8 cellular contexts compared by ENCODE assay signal in genomic region chr2:180125245-180125962, GRCh38.
DNase-seq lines count a peak whose midpoint lies in the region; ATAC-seq and TF ChIP-seq lines count a peak whose summit lies in the region.

No MANE protein-coding gene starts in this region.

- CTCF ChIA-PET in IMR-90 (lab: Yijun Ruan, JAX) = interaction anchor here (0.6 to 1.5 kb wide), 15 partner anchors 11 to 1609 kb away, joined by 3 to 12 read pairs (median 3); partner anchors contain the start of gene UBE2E3

- no peak overlapping the region for H2AK5ac ChIP-seq in IMR-90 (ENCODE audit: low read depth, low read length)

- dilution Hi-C loops in IMR-90 (cut with HindIII; ENCODE audit: low sequenced_read_pairs, unreplicated experiment) = no loop called here

- no peak overlapping the region for H2BK5ac ChIP-seq in IMR-90 (ENCODE audit: low read depth, low read length, poor library complexity, severe bottlenecking)

- DNase-seq in DMS 273 (lab: John Stamatoyannopoulos, UW; ENCODE audit: unreplicated experiment) (peak; percentile 89), IMR-90 (peak; percentile 96), fibroblast of mammary gland (ENCODE audit: low read depth) (peak; percentile 97), tibial artery (peak; percentile 49 to 62)
- DNase-seq in activated T-cell treated with anti-CD3 and anti-CD28 coated beads, Interleukin-2, amount 50 U/mL, for 24 hours = peak; percentile 37

- no peak overlapping the region for H2BK20ac ChIP-seq in IMR-90 (ENCODE audit: low read depth, low read length)

- H3K27ac Mint-ChIP-seq in activated T-cell treated with anti-CD3 and anti-CD28 coated beads, Interleukin-2, amount 50 U/mL, for 24 hours = no peak overlapping the region
- H3K27ac Mint-ChIP-seq in nephron = no peak overlapping the region

- H3K4me3 Mint-ChIP-seq in activated T-cell treated with anti-CD3 and anti-CD28 coated beads, Interleukin-2, amount 50 U/mL, for 24 hours = no peak overlapping the region
- peak overlapping the region in 1 of 3 experiments; percentile 1 for H3K4me3 Mint-ChIP-seq in nephron

- ATAC-seq in GM21515 (IDR thresholded peaks at IDR 0.05; ENCODE audit: unreplicated experiment) (peak; percentile 67), IMR-90 (ENCODE audit: low read depth) (peak; percentile 97)

- H3K9me3 ChIP-seq in IMR-90 (ENCODE audit: control insufficient read depth, insufficient read depth, low read length) (no peaks in the 10 kb centered on the region), OCI-LY1 (ENCODE audit: low read length) (no peaks in the 10 kb centered on the region), tibial artery (no peaks in the 10 kb centered on the region)

- H4K20me1 ChIP-seq in IMR-90 (ENCODE audit: insufficient read depth, low read length) (no peaks in the 10 kb centered on the region), OCI-LY1 (ENCODE audit: insufficient read depth, low read length) (no peaks in the 10 kb centered on the region)

- H3K79me1 ChIP-seq in IMR-90 (ENCODE audit: low read depth in 1 of 2, low read length in 2 of 2) = no peaks in the 10 kb centered on the region

- H2AFZ ChIP-seq in IMR-90 (replicated peaks; ENCODE audit: low read length, poor library complexity) (peak overlapping the region; percentile 73), OCI-LY1 (ENCODE audit: low read length) (no peak overlapping the region)

- no peaks in the 10 kb centered on the region for H3K36me3 ChIP-seq in IMR-90 (ENCODE audit: control insufficient read depth, insufficient read depth, low read length)
- no peaks in the 10 kb centered on the region for H3K36me3 ChIP-seq in OCI-LY1 (ENCODE audit: insufficient read depth, low read length)
- no peaks in the 10 kb centered on the region for H3K36me3 ChIP-seq in tibial artery

- H4K5ac ChIP-seq in IMR-90 (ENCODE audit: low read depth, low read length) = no peak overlapping the region

- H3K27me3 Mint-ChIP-seq in activated T-cell treated with anti-CD3 and anti-CD28 coated beads, Interleukin-2, amount 50 U/mL, for 24 hours = peaks cover 16% of the 10 kb centered on the region
- peaks cover 6% of the 10 kb centered on the region for H3K27me3 Mint-ChIP-seq in nephron (ENCODE audit: low read depth)

- H4K91ac ChIP-seq in IMR-90 (ENCODE audit: insufficient read depth, low read depth, low read length) = no peak overlapping the region

- H3F3A ChIP-seq in OCI-LY1 (ENCODE audit: insufficient read depth, low read length) = no peaks in the 10 kb centered on the region

- H3K4me2 ChIP-seq in IMR-90 (ENCODE audit: low read depth, low read length) (peak overlapping the region; percentile 19; the same call in 1 of the 2 replicates), OCI-LY1 (ENCODE audit: low read length) (no peak overlapping the region; the same call in 1 of the 2 replicates)

- peak; percentile 89 for TF ChIP-seq CTCF in IMR-90 (conservative IDR thresholded peaks at IDR 0.05; ENCODE audit: low read depth, low read length)
- TF ChIP-seq CTCF in OCI-LY1 (IDR thresholded peaks at IDR 0.05; ENCODE audit: low read length) = peak; percentile 56
- peak; percentile 74 for TF ChIP-seq CTCF in fibroblast of mammary gland (conservative IDR thresholded peaks at IDR 0.05; ENCODE audit: control insufficient read depth, insufficient read depth, low read depth, low read length)
- peak; percentile 69 to 72 (median 72) for TF ChIP-seq CTCF in nephron (IDR thresholded peaks at IDR 0.05; ENCODE audit: unreplicated experiment in 3 of 3)
- no peak for TF ChIP-seq CTCF in tibial artery (IDR thresholded peaks at IDR 0.05)

- no peak overlapping the region for H2AK9ac ChIP-seq in IMR-90 (replicated peaks; ENCODE audit: low read depth, low read length, poor library complexity)

- H3K27me3 ChIP-seq in IMR-90 (ENCODE audit: control insufficient read depth, insufficient read depth, low read length) (no peaks in the 10 kb centered on the region), OCI-LY1 (ENCODE audit: insufficient read depth, low read length) (no peaks in the 10 kb centered on the region), tibial artery (peaks cover 0 to 6% of the 10 kb centered on the region in 2 donors)

- no peak overlapping the region for H3K18ac ChIP-seq in IMR-90 (ENCODE audit: low read depth, low read length)

- H3K79me2 ChIP-seq in OCI-LY1 (ENCODE audit: insufficient read depth, low read length) = no peaks in the 10 kb centered on the region

- TF ChIP-seq POLR2A in IMR-90 (IDR thresholded peaks at IDR 0.05; ENCODE audit: low read depth, low read length) = peak; percentile 40; the same call in 1 of the 2 replicates

- H2BK120ac ChIP-seq in IMR-90 (ENCODE audit: low read depth, low read length) = 0 out of 2 replicates have a peak overlapping the region, but pooled peaks have one; percentile 35

- peak; percentile 91 for TF ChIP-seq RAD21 in IMR-90 (IDR thresholded peaks at IDR 0.05; ENCODE audit: low read length)

- POLR2A ChIA-PET in IMR-90 (lab: Charles Lee; ENCODE audit: unreplicated experiment) = no interaction called here

- H3K56ac ChIP-seq in IMR-90 (ENCODE audit: extremely low read depth, insufficient read depth, low read length) = no peak overlapping the region

- H3K4me1 Mint-ChIP-seq in activated T-cell treated with anti-CD3 and anti-CD28 coated beads, Interleukin-2, amount 50 U/mL, for 24 hours (ENCODE audit: low read depth) = peaks cover 5% of the 10 kb centered on the region
- H3K4me1 Mint-ChIP-seq in nephron = peaks cover 12% of the 10 kb centered on the region

- H3K4me1 ChIP-seq in IMR-90 (ENCODE audit: control insufficient read depth, insufficient read depth, low read length) (0 out of 2 replicates have a peak, but pooled peaks cover 2% of the 10 kb centered on the region), OCI-LY1 (ENCODE audit: insufficient read depth, low read length, severe bottlenecking) (no peaks in the 10 kb centered on the region), tibial artery (no peaks in the 10 kb centered on the region)

- H3K36me3 Mint-ChIP-seq in activated T-cell treated with anti-CD3 and anti-CD28 coated beads, Interleukin-2, amount 50 U/mL, for 24 hours (ENCODE audit: low read depth) = no peaks in the 10 kb centered on the region
- no peaks in the 10 kb centered on the region for H3K36me3 Mint-ChIP-seq in nephron (ENCODE audit: low read depth)

- no peaks in the 10 kb centered on the region for H3K9me1 ChIP-seq in IMR-90 (ENCODE audit: insufficient read depth, low read length)

- H2BK15ac ChIP-seq in IMR-90 (ENCODE audit: low read depth, low read length) = no peak overlapping the region; the same call in 2 of the 3 replicates

- H3K9me3 Mint-ChIP-seq in activated T-cell treated with anti-CD3 and anti-CD28 coated beads, Interleukin-2, amount 50 U/mL, for 24 hours = no peaks in the 10 kb centered on the region
- no peaks in the 10 kb centered on the region for H3K9me3 Mint-ChIP-seq in nephron

- intact Hi-C loops in IMR-90 (cut with micrococcal nuclease) (loop anchor here (1.0 to 10.0 kb wide), 5 partner anchors 117 to 1769 kb away; partner anchors contain the start of genes ITGA4, ITPRID2 and UBE2E3), tibial artery (cut with DNase I; ENCODE audit: low total_unique reads) (loop anchor here (10.0 kb wide), 1 partner anchor 1589 kb away; no protein-coding TSS in a partner anchor)

- WGBS in IMR-90 (ENCODE audit: extremely low coverage in 2 of 2, insufficient read length in 1 of 2), 2 experiments = 52% methylated on average over 2 of the region's 13 CpGs; no CpG with 5 or more reads in 1 of the 2 experiments

- H4K8ac ChIP-seq in IMR-90 (ENCODE audit: low read depth in 2 of 2, low read length in 2 of 2) = no peak overlapping the region

- no peaks in the 10 kb centered on the region for H3K9me2 ChIP-seq in OCI-LY1 (ENCODE audit: low read depth, low read length)

- BruUV-seq in IMR-90 (replicated peaks; lab: Mats Ljungman, UMichigan) = no TSS peak

- in situ Hi-C loops in IMR-90 (cut with MboI; ENCODE audit: low sequenced_read_pairs) = loop anchor here (5.0 to 10.0 kb wide), 6 partner anchors 859 to 1769 kb away; partner anchors contain the start of genes ITPRID2 and UBE2E3

- no peak overlapping the region for H3K27ac ChIP-seq in IMR-90 (ENCODE audit: insufficient read depth, low read length)
- H3K27ac ChIP-seq in OCI-LY1 (ENCODE audit: low read depth, low read length, poor library complexity, severe bottlenecking) = no peak overlapping the region
- H3K27ac ChIP-seq in tibial artery = no peak overlapping the region

- H3K9ac ChIP-seq in IMR-90 (ENCODE audit: low read depth, low read length) (no peak overlapping the region), OCI-LY1 (ENCODE audit: low read length) (no peak overlapping the region)

- H3K14ac ChIP-seq in IMR-90 (replicated peaks; ENCODE audit: low read depth, low read length) = no peak overlapping the region

- H3K4me3 ChIP-seq in IMR-90 (ENCODE audit: insufficient read depth, low read depth, low read length) = no peak overlapping the region
- no peak overlapping the region for H3K4me3 ChIP-seq in OCI-LY1 (ENCODE audit: low read depth, low read length, poor library complexity, severe bottlenecking)
- H3K4me3 ChIP-seq in fibroblast of mammary gland (ENCODE audit: control insufficient read depth, low read depth, low read length) = no peak overlapping the region
- no peak overlapping the region for H3K4me3 ChIP-seq in tibial artery

- no peak overlapping the region for H3K23ac ChIP-seq in IMR-90 (ENCODE audit: low read depth, low read length)

- no peak overlapping the region for H3K4ac ChIP-seq in IMR-90 (ENCODE audit: low read depth, low read length)

TF ChIP-seq in IMR-90, 13 proteins besides CTCF, POLR2A, EP300 and RAD21 (continues in another document):
- TF ChIP-seq NFE2L2 (IDR thresholded peaks at IDR 0.05; ENCODE audit: low read depth, low read length) (no peak), CEBPB (IDR thresholded peaks at IDR 0.05; ENCODE audit: low read depth, low read length) (no peak), MAFK (IDR thresholded peaks at IDR 0.05; ENCODE audit: low read depth, low read length) (no peak), FOS (IDR thresholded peaks at IDR 0.05; ENCODE audit: low read depth, low read length) (peak; percentile 24; the same call in 1 of the 2 replicates), MAZ (IDR thresholded peaks at IDR 0.05; ENCODE audit: borderline replicate concordance, low read depth, low read length) (no peak), RCOR1 (IDR thresholded peaks at IDR 0.05; ENCODE audit: insufficient replicate concordance, low read length) (no peak), RFX5 (IDR thresholded peaks at IDR 0.05; ENCODE audit: low read depth, low read length) (no peak), BHLHE40 (IDR thresholded peaks at IDR 0.05; ENCODE audit: low read depth, low read length) (no peak)
- TF ChIP-seq, protein P1, sequence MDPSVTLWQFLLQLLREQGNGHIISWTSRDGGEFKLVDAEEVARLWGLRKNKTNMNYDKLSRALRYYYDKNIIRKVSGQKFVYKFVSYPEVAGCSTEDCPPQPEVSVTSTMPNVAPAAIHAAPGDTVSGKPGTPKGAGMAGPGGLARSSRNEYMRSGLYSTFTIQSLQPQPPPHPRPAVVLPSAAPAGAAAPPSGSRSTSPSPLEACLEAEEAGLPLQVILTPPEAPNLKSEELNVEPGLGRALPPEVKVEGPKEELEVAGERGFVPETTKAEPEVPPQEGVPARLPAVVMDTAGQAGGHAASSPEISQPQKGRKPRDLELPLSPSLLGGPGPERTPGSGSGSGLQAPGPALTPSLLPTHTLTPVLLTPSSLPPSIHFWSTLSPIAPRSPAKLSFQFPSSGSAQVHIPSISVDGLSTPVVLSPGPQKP (IDR thresholded peaks at IDR 0.05; ENCODE audit: borderline replicate concordance, low read depth, low read length) = no peak

Comparison
In these comparisons a context has a peak if more than half of its experiments do, and no peak if none do; other contexts are left out.
1. DNase-seq: peak in every context shown above with its lines; median percentile 97 in fibroblast of mammary gland; 96 in IMR-90; 89 in DMS 273; 56 in tibial artery; 37 in activated T-cell treated with anti-CD3 and anti-CD28 coated beads, Interleukin-2, amount 50 U/mL, for 24 hours.
2. CTCF ChIP-seq: peak in IMR-90 (single experiment), OCI-LY1 (single experiment), fibroblast of mammary gland (single experiment) and nephron (3 of 3); none in tibial artery (0 of 2).